Comparison of ENCODE assay signal across 21 cellular contexts in the genomic region with DNA sequence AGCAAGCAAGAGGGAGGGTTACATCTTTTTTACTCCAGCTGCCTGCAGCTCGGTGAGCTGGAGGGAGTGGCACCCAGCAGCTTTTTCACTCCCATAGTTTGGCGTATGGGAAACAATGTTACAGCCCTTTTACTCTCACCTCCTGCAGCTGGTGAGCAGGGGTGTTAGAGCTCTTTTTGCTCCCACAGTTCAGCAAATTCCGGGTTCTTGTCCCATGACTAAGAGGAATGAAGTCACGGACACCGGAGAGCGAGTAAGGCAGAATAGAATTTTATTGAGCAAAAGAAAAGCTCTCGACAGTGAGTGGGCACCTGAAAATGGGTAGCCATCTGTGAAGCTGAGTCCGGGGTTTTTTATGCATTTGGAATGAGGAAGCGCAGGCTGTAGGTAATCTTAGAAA.
"Had no signal": no experiment of that assay in that cellular context is flagged by ENCODE, and none has a peak within 500 bp of the region (broad histone marks: within the 10 kb centered on the region; RNA-seq: fewer than 3 reads in every experiment).

No MANE protein-coding gene starts in this region.

- H3K4me3 ChIP-seq: esophagus muscularis mucosa, gastrocnemius medialis, left ventricle myocardium inferior, lower lobe of right lung, psoas muscle, skin epidermis, stomach, thoracic aorta, transverse colon had no signal

- H3K36me3 Mint-ChIP-seq: naive thymus-derived CD4-positive, alpha-beta T cell had no signal

- H3K4me1 Mint-ChIP-seq: memory B cell; naive thymus-derived CD4-positive, alpha-beta T cell had no signal

- H3K27ac Mint-ChIP-seq: dendritic cell treated with granulocyte-macrophage colony-stimulating factor and Interleukin-4, amounts not matched to agents 40 ng/mL and 50 ng/mL, for 4 days; effector memory CD8-positive, alpha-beta T cell; memory B cell; naive thymus-derived CD4-positive, alpha-beta T cell had no signal

- H3K27ac ChIP-seq: epithelial cell of prostate, gastrocnemius medialis, lower lobe of right lung, neutrophil, psoas muscle, skin epidermis, stomach, thoracic aorta, transverse colon had no signal

- H3K27me3 Mint-ChIP-seq: dendritic cell treated with granulocyte-macrophage colony-stimulating factor and Interleukin-4, amounts not matched to agents 40 ng/mL and 50 ng/mL, for 4 days; effector memory CD8-positive, alpha-beta T cell; memory B cell; naive thymus-derived CD4-positive, alpha-beta T cell had no signal

- DNase-seq: effector memory CD8-positive, alpha-beta T cell; gastrocnemius medialis; glutamatergic neuron; left ventricle myocardium inferior; lower lobe of right lung; naive thymus-derived CD4-positive, alpha-beta T cell; stimulated activated CD4-positive, alpha-beta T cell treated with anti-CD3 and anti-CD28 coated beads, Interleukin-2, amount 100 ng/mL, for 24 hours; stimulated activated CD4-positive, alpha-beta T cell treated with anti-CD3 and anti-CD28 coated beads, Interleukin-4, amount 100 ng/mL, for 4 hours; stimulated activated naive CD4-positive, alpha-beta T cell; stomach; substantia nigra; transverse colon had no signal

- ATAC-seq: effector memory CD8-positive, alpha-beta T cell; gastrocnemius medialis; naive thymus-derived CD4-positive, alpha-beta T cell; sciatic nerve had no signal

- H3K9me3 ChIP-seq: esophagus muscularis mucosa, gastrocnemius medialis, lower lobe of right lung, neutrophil, psoas muscle, thoracic aorta, transverse colon had no signal

- H3K27me3 ChIP-seq: esophagus muscularis mucosa, gastrocnemius medialis, neutrophil, stomach, transverse colon had no signal

- H3K4me1 ChIP-seq: gastrocnemius medialis, left ventricle myocardium inferior, lower lobe of right lung, psoas muscle, stomach, transverse colon had no signal

- H3K4me3 Mint-ChIP-seq: dendritic cell treated with granulocyte-macrophage colony-stimulating factor and Interleukin-4, amounts not matched to agents 40 ng/mL and 50 ng/mL, for 4 days; effector memory CD8-positive, alpha-beta T cell; memory B cell; naive thymus-derived CD4-positive, alpha-beta T cell had no signal

- H3K36me3 ChIP-seq: esophagus muscularis mucosa, gastrocnemius medialis, left ventricle myocardium inferior, lower lobe of right lung, neutrophil, stomach, thoracic aorta, transverse colon had no signal
